37 cellular contexts compared by ENCODE assay signal in genomic region chr1:74717626-74718025, GRCh38. TPM values are rescaled to one million over a fixed set of nuclear protein-coding genes. Genes with fewer than 3 reads are reported as not detected.
"Had no signal": no experiment of that assay in that cellular context is flagged by ENCODE, and none has a peak within 500 bp of the region (broad histone marks: within the 10 kb centered on the region; RNA-seq: fewer than 3 reads in every experiment).

No MANE protein-coding gene starts in this region.

- H3K4me2 ChIP-seq: KMS-11 had no signal

- H3K4me3 ChIP-seq: MG63 had no signal

- H3K27me3 ChIP-seq: MG63 had no signal

- H3K9ac ChIP-seq: KMS-11 had no signal

- H3K27ac ChIP-seq: KMS-11 had no signal

- DNase-seq: Karpas-422, Kasumi-1, MG63, MM.1S, MV-4-11, NCI-H1048, NCI-H1092, NCI-H1092 treated with DMSO at 0.1 percent for 48 hours, NCI-H1105, NCI-H1105 treated with DMSO at 0.1 percent for 48 hours, NCI-H1417, NCI-H1417 treated with DMSO at 0.1 percent for 48 hours, NCI-H1436, NCI-H1436 treated with DMSO at 0.1 percent for 48 hours, NCI-H146, NCI-H1694, NCI-H1694 treated with DMSO at 0.1 percent for 48 hours, NCI-H187, NCI-H187 treated with DMSO at 0.1 percent for 48 hours, NCI-H1930, NCI-H2029, NCI-H2029 treated with DMSO at 0.1 percent for 48 hours, NCI-H2081, NCI-H2081 treated with DMSO at 0.1 percent for 48 hours, NCI-H2107, NCI-H2171, NCI-H2227 treated with DMSO at 0.1 percent for 48 hours, NCI-H226, NCI-H345, NCI-H446, NCI-H446 treated with DMSO at 0.1 percent for 48 hours, NCI-H510A had no signal

- H3K9me3 ChIP-seq: MG63 had no signal

RNA-seq across cellular contexts. Expression of gene ERICH3, which starts 44.0 kb away (rescaled TPM):
- total RNA-seq: LHCN-M2, M059J, MCF 10A, NCI-H460 had no signal
